In the genomic region with DNA sequence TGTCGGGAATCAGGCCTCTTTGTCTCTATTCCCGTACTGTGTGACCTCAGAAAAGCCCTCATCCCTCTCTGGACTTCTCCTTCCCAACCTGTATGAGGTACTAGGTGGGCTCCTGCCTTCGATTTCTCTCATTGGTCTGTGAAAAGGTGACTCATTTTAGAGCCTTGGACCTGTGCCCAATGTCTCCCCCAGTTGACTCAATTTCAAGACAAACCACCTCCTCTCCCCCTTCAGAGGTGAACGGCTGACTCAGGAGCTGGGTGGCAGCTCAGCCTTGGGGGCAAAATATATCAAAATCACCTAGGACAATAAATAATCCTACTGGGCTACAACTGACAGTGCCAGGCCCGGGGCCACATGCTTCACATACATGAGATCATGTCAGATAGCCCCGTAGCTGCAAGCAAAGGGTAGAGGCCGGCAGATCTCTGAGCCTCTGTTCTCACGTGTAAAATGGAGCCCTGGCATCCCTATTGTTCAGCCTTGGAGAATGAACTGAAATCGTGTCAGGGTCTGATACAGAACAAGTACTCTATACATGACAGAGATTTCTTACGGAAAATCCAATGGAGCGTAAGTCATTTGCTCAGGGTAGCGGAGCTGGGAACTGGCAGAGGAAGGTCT, we compare ENCODE assay signal across 8 cellular contexts. TPM values are rescaled to one million over a fixed set of nuclear protein-coding genes. Genes with fewer than 3 reads are reported as not detected.
A peak's percentile ranks its signal among the peaks of the same experiment; 100 is the strongest.
DNase-seq lines count a peak whose midpoint lies in the region; ATAC-seq and TF ChIP-seq lines count a peak whose summit lies in the region.

No MANE protein-coding gene starts in this region.

- peaks cover 17% of the 10 kb centered on the region for H3K36me3 Mint-ChIP-seq in T-helper 1 cell treated with Interleukin-12 subunit alpha and Interleukin-12 subunit beta and Interleukin-4 antibody, amounts not matched to agents 30 μg/mL and 1 μg/mL, for 36 hours (ENCODE audit: low read depth)
- H3K36me3 Mint-ChIP-seq in brain, result peaks cover 28% of the 10 kb centered on the region

- H3K27me3 Mint-ChIP-seq in T-helper 1 cell treated with Interleukin-12 subunit alpha and Interleukin-12 subunit beta and Interleukin-4 antibody, amounts not matched to agents 30 μg/mL and 1 μg/mL, for 36 hours (ENCODE audit: low read depth), result no peaks in the 10 kb centered on the region
- H3K27me3 Mint-ChIP-seq in brain, result peaks cover 15% of the 10 kb centered on the region

- H3K9me3 Mint-ChIP-seq in T-helper 1 cell treated with Interleukin-12 subunit alpha and Interleukin-12 subunit beta and Interleukin-4 antibody, amounts not matched to agents 30 μg/mL and 1 μg/mL, for 36 hours, result no peaks in the 10 kb centered on the region
- no peaks in the 10 kb centered on the region for H3K9me3 Mint-ChIP-seq in brain

- H3K36me3 ChIP-seq in left lung, result peaks cover 0 to 12% of the 10 kb centered on the region in 2 donors

- peaks cover 52% of the 10 kb centered on the region for H3K4me1 Mint-ChIP-seq in T-helper 1 cell treated with Interleukin-12 subunit alpha and Interleukin-12 subunit beta and Interleukin-4 antibody, amounts not matched to agents 30 μg/mL and 1 μg/mL, for 36 hours (ENCODE audit: low read depth)
- peaks cover 66% of the 10 kb centered on the region for H3K4me1 Mint-ChIP-seq in brain

- H3K27me3 ChIP-seq in left lung, result no peaks in the 10 kb centered on the region

- peak; percentile 51 for DNase-seq in NCI-H1105 treated with DMSO at 0.1 percent for 48 hours (lab: John Stamatoyannopoulos, UW)
- DNase-seq in NCI-H1105 (lab: John Stamatoyannopoulos, UW), result no peak
- peak in 1 of 2 donors; percentile 42 for DNase-seq in left lung
- DNase-seq in stimulated activated CD4-positive, alpha-beta T cell treated with anti-CD3 and anti-CD28 coated beads, TNF-alpha, amount 100 ng/mL, for 24 hours (ENCODE audit: low read depth in 3 of 3), result peak; percentile 49 to 62 (median 57)
- no peak for DNase-seq in cerebellar cortex (ENCODE audit: low spot score)

- peak overlapping the region; percentile 95 for H3K27ac Mint-ChIP-seq in T-helper 1 cell treated with Interleukin-12 subunit alpha and Interleukin-12 subunit beta and Interleukin-4 antibody, amounts not matched to agents 30 μg/mL and 1 μg/mL, for 36 hours
- H3K27ac Mint-ChIP-seq in brain, result peak overlapping the region; percentile 96 to 100 (median 98)

- TF ChIP-seq CTCF in brain (conservative IDR thresholded peaks at IDR 0.05), result no peak
- TF ChIP-seq CTCF in left lung (IDR thresholded peaks at IDR 0.05), result no peak

- H3K4me1 ChIP-seq in left lung, result peaks cover 30 to 66% of the 10 kb centered on the region in 2 donors

- ATAC-seq in left lung (no peak), HG02981 (IDR thresholded peaks at IDR 0.05; ENCODE audit: unreplicated experiment) (no peak)

- peak overlapping the region; percentile 61 to 91 for H3K4me3 ChIP-seq in left lung

- no peaks in the 10 kb centered on the region for H3K9me3 ChIP-seq in left lung

- intact Hi-C loops in left lung (cut with DNase I), result no loop called here

- peak overlapping the region; percentile 92 to 94 for H3K27ac ChIP-seq in left lung

- H3K4me3 Mint-ChIP-seq in T-helper 1 cell treated with Interleukin-12 subunit alpha and Interleukin-12 subunit beta and Interleukin-4 antibody, amounts not matched to agents 30 μg/mL and 1 μg/mL, for 36 hours, result peak overlapping the region; percentile 83
- peak overlapping the region; percentile 86 to 92 (median 88) for H3K4me3 Mint-ChIP-seq in brain

RNA-seq across cellular contexts. Expression of a gene that starts 0.5 kb away (rescaled TPM):
- 36.4 TPM for polyA plus RNA-seq in brain (ENCODE audit: insufficient read depth, low read depth, low replicate concordance)
- 10 to 100 TPM; 39.2 to 48.1 TPM for total RNA-seq in left lung

RNA-seq across cellular contexts. Expression of a gene that starts 0.8 kb away (rescaled TPM):
- polyA plus RNA-seq in brain (ENCODE audit: insufficient read depth, low read depth, low replicate concordance), result 9.1 TPM
- total RNA-seq in left lung, result 10 to 100 TPM; 23.2 to 25.6 TPM

RNA-seq across cellular contexts. Expression of a gene that starts 25.7 kb away (rescaled TPM):
- 27.2 TPM for polyA plus RNA-seq in brain (ENCODE audit: insufficient read depth, low read depth, low replicate concordance)
- 10 to 100 TPM; 30.0 to 30.2 TPM for total RNA-seq in left lung

RNA-seq across cellular contexts. Expression of a gene that starts 34.1 kb away (rescaled TPM):
- polyA plus RNA-seq in brain (ENCODE audit: insufficient read depth, low read depth, low replicate concordance), result 20.5 TPM
- total RNA-seq in left lung, result 10 to 100 TPM; 15.1 to 17.6 TPM

RNA-seq across cellular contexts. Expression of a gene that starts 34.9 kb away (rescaled TPM):
- polyA plus RNA-seq in brain (ENCODE audit: insufficient read depth, low read depth, low replicate concordance), result 96.2 TPM
- 10 to 100 TPM; 46.1 to 79.1 TPM for total RNA-seq in left lung

Comparison
In these comparisons a context has a peak if more than half of its experiments do, and no peak if none do; other contexts are left out.
1. DNase-seq: peak in NCI-H1105 treated with DMSO at 0.1 percent for 48 hours (single experiment) and stimulated activated CD4-positive, alpha-beta T cell treated with anti-CD3 and anti-CD28 coated beads, TNF-alpha, amount 100 ng/mL, for 24 hours (3 of 3); none in NCI-H1105 (single experiment) and cerebellar cortex (single experiment).